Comparison of ENCODE assay signal across 1 cellular context in the genomic region with DNA sequence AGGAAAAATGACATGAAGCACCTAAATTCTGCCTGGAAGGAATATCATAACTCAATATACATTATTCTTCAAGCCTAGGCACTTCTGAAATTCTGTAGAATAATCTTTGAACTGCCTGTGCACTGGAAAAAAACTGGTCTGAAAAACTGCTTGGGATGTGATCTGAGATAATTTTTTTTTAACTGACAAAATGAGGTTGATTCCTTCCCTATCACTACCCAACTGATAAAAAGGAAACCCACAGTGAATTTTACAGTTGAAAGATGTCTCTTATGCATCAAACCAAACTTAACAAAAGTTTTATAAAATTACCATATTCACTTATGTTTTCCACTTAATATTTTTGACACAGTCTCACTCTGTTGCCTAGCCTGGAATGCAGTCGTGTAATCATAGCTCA.
TF ChIP-seq lines count a peak whose summit lies in the region.

No MANE protein-coding gene starts in this region.

TF ChIP-seq in IMR-90, 13 proteins besides CTCF, POLR2A, EP300 and RAD21 (continued from another document):
- no peak for TF ChIP-seq MAZ (IDR thresholded peaks at IDR 0.05; ENCODE audit: borderline replicate concordance, low read depth, low read length)
- no peak for TF ChIP-seq NFE2L2 (IDR thresholded peaks at IDR 0.05; ENCODE audit: low read depth, low read length)
